In genomic region chr20:35307666-35308653, GRCh38 we compare ENCODE assay signal across 8 cellular contexts. TPM values are rescaled to one million over a fixed set of nuclear protein-coding genes. Genes with fewer than 3 reads are reported as not detected.
DNase-seq lines count a peak whose midpoint lies in the region; ATAC-seq and TF ChIP-seq lines count a peak whose summit lies in the region.

No MANE protein-coding gene starts in this region.

- no peak for DNase-seq in WTC11 (ENCODE audit: low spot score)
- peak; percentile 87 for DNase-seq in Right ventricle myocardium superior
- DNase-seq in stomach: peak; percentile 74
- no peak for DNase-seq in NCI-H1930 (lab: John Stamatoyannopoulos, UW)
- no peak for DNase-seq in NCI-H82 treated with DMSO at 0.1 percent for 48 hours (lab: John Stamatoyannopoulos, UW; ENCODE audit: unreplicated experiment)

- no peaks in the 10 kb centered on the region for H3K9me3 ChIP-seq in HEK293 (ENCODE audit: control insufficient read depth, insufficient read depth, low read depth, low read length)
- no peaks in the 10 kb centered on the region for H3K9me3 ChIP-seq in stomach

- WGBS in stomach, 5 donors: 44 to 65% (median 49%) methylated on average over 13 of the region's 13 CpGs

- H3K27me3 Mint-ChIP-seq in WTC11 (ENCODE audit: low read depth): no peaks in the 10 kb centered on the region; the same call in 1 of the 2 replicates

- intact Hi-C loops in Right ventricle myocardium superior (cut with DNase I) (no loop called here), stomach (cut with DNase I; ENCODE audit: low total_unique reads) (no loop called here)

- no peak for TF ChIP-seq CTCF in HEK293 (tag by site-specific recombination; IDR thresholded peaks at IDR 0.05)
- no peak for TF ChIP-seq CTCF in WTC11 (IDR thresholded peaks at IDR 0.05)
- no peak for TF ChIP-seq CTCF in stomach (IDR thresholded peaks at IDR 0.05)

- H3K4me1 ChIP-seq in HEK293 (ENCODE audit: control insufficient read depth, insufficient read depth, low read length) (peaks cover 9% of the 10 kb centered on the region), stomach (peaks cover 37 to 78% (median 49%) of the 10 kb centered on the region in 4 donors)

- H3K27me3 ChIP-seq in stomach: no peaks in the 10 kb centered on the region

- peaks cover 33% of the 10 kb centered on the region for H3K4me1 Mint-ChIP-seq in WTC11

- POLR2A ChIA-PET in HEK293 (lab: Yijun Ruan, JAX) (interaction anchor here (3.0 to 3.3 kb wide), 2 partner anchors 24 to 147 kb away, joined by 15 read pairs; partner anchors contain the start of genes CEP250 and EIF6), WTC11 (lab: Charles Lee) (no interaction called here)

- no peak for TF ChIP-seq EP300 in stomach (IDR thresholded peaks at IDR 0.05)

- H3K9me3 Mint-ChIP-seq in WTC11: no peaks in the 10 kb centered on the region

- no peak for TF ChIP-seq POLR2A in stomach (IDR thresholded peaks at IDR 0.05)

- H3K27ac ChIP-seq in HEK293 (ENCODE audit: extremely low read depth, low read depth, low read length): no peak overlapping the region
- H3K27ac ChIP-seq in stomach: peak overlapping the region in 4 of 5 donors; percentile 65 to 82 (median 74)

- no peak overlapping the region for H3K4me3 Mint-ChIP-seq in WTC11

- H3K36me3 Mint-ChIP-seq in WTC11: peaks cover 14% of the 10 kb centered on the region

- ATAC-seq in WTC11: no peak
- peak; percentile 81 for ATAC-seq in Right ventricle myocardium superior (ENCODE audit: poor library complexity)
- no peak for ATAC-seq in GM18868 (IDR thresholded peaks at IDR 0.05; ENCODE audit: unreplicated experiment)
- no peak for ATAC-seq in GM19035 (IDR thresholded peaks at IDR 0.05; ENCODE audit: unreplicated experiment)

- H3K4me3 ChIP-seq in HEK293 (ENCODE audit: low read depth, low read length): no peak overlapping the region
- H3K4me3 ChIP-seq in stomach: no peak overlapping the region

- H3K27ac Mint-ChIP-seq in WTC11: peak overlapping the region; percentile 92

- H3K36me3 ChIP-seq in HEK293 (ENCODE audit: control insufficient read depth in 2 of 2, insufficient read depth in 1 of 2, low read length in 2 of 2): peaks cover 0 to 11% of the 10 kb centered on the region in 2 experiments; a peak in 1 of 3 replicates
- H3K36me3 ChIP-seq in stomach: peaks cover 0 to 16% (median 12%) of the 10 kb centered on the region in 4 donors

- CTCF ChIA-PET in HEK293 (lab: Yijun Ruan, JAX): interaction anchor here (0.6 to 13.7 kb wide), 19 partner anchors 10 to 454 kb away, joined by 3 to 236 read pairs (median 4); partner anchors contain the start of gene GDF5
- CTCF ChIA-PET in WTC11 (lab: Charles Lee): interaction anchor here (0.6 to 8.0 kb wide), 23 partner anchors 9 to 465 kb away, joined by 3 to 102 read pairs (median 5); partner anchors contain the start of genes EDEM2, EIF6 and MMP24OS

TF ChIP-seq in HEK293, 187 proteins besides CTCF, POLR2A, EP300 and RAD21 (continues in another document):
- TF ChIP-seq ZNF600 (tag by site-specific recombination; IDR thresholded peaks at IDR 0.05): peak; percentile 74
- TF ChIP-seq ZNF571 (tag by site-specific recombination; IDR thresholded peaks at IDR 0.05): no peak
- no peak for TF ChIP-seq ZNF514 (tag by site-specific recombination; IDR thresholded peaks at IDR 0.05)
- TF ChIP-seq ZNF692 (tag by site-specific recombination; IDR thresholded peaks at IDR 0.05): no peak
- no peak for TF ChIP-seq ZXDB (tag by site-specific recombination; IDR thresholded peaks at IDR 0.05)
- TF ChIP-seq ZBTB11 (tag by site-specific recombination; conservative IDR thresholded peaks at IDR 0.05; ENCODE audit: low read depth): no peak
- TF ChIP-seq ZFP3 (tag by site-specific recombination; IDR thresholded peaks at IDR 0.05; ENCODE audit: low read depth): no peak

TF ChIP-seq in WTC11, 78 proteins besides CTCF, POLR2A, EP300 and RAD21:
- no peak for TF ChIP-seq MYBL2 (CRISPR knock-in tag; IDR thresholded peaks at IDR 0.05)
- no peak for TF ChIP-seq AR (CRISPR knock-in tag; IDR thresholded peaks at IDR 0.05)
- TF ChIP-seq GABPB1 (CRISPR knock-in tag; IDR thresholded peaks at IDR 0.05): no peak
- no peak for TF ChIP-seq JAZF1 (CRISPR knock-in tag; IDR thresholded peaks at IDR 0.05)
- TF ChIP-seq SMAD4 (CRISPR knock-in tag; IDR thresholded peaks at IDR 0.05): no peak
- no peak for TF ChIP-seq E2F5 (CRISPR knock-in tag; IDR thresholded peaks at IDR 0.05)
- no peak for TF ChIP-seq TEAD4 (CRISPR knock-in tag; IDR thresholded peaks at IDR 0.05)
- no peak for TF ChIP-seq NR2C2 (CRISPR knock-in tag; IDR thresholded peaks at IDR 0.05)
- no peak for TF ChIP-seq ZNF138 (CRISPR knock-in tag; conservative IDR thresholded peaks at IDR 0.05)
- TF ChIP-seq ZNF396 (CRISPR knock-in tag; IDR thresholded peaks at IDR 0.05; ENCODE audit: borderline replicate concordance): no peak
- no peak for TF ChIP-seq USF2 (CRISPR knock-in tag; IDR thresholded peaks at IDR 0.05)
- no peak for TF ChIP-seq ESRRA (CRISPR knock-in tag; IDR thresholded peaks at IDR 0.05; ENCODE audit: borderline replicate concordance)
- TF ChIP-seq SP1 (CRISPR knock-in tag; conservative IDR thresholded peaks at IDR 0.05): no peak
- TF ChIP-seq, protein P1, sequence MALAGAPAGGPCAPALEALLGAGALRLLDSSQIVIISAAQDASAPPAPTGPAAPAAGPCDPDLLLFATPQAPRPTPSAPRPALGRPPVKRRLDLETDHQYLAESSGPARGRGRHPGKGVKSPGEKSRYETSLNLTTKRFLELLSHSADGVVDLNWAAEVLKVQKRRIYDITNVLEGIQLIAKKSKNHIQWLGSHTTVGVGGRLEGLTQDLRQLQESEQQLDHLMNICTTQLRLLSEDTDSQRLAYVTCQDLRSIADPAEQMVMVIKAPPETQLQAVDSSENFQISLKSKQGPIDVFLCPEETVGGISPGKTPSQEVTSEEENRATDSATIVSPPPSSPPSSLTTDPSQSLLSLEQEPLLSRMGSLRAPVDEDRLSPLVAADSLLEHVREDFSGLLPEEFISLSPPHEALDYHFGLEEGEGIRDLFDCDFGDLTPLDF (CRISPR knock-in tag; IDR thresholded peaks at IDR 0.05): no peak
- no peak for TF ChIP-seq NFATC4 (CRISPR knock-in tag; IDR thresholded peaks at IDR 0.05)

RNA-seq across cellular contexts. Expression of gene FAM83C, which starts 15.7 kb away (rescaled TPM):
- not detected in 3 replicates for total RNA-seq in WTC11 (2021)
- not detected for total RNA-seq in Right ventricle myocardium superior
- total RNA-seq in stomach: not detected
- 1 to 10 TPM in 1 of 3 donors, not detected in 2; 6.5 TPM for polyA plus RNA-seq in stomach

RNA-seq across cellular contexts. Expression of gene EIF6, which starts 23.4 kb away (rescaled TPM):
- total RNA-seq in WTC11 (2021): 130 to 157 TPM (median 133 TPM) in 3 replicates
- 30.3 TPM for total RNA-seq in Right ventricle myocardium superior
- total RNA-seq in stomach: 10 to 100 TPM; 16.3 to 99.5 (median 88.9) TPM
- polyA plus RNA-seq in stomach: 100 to 1,000 TPM; 123 to 163 (median 163) TPM

RNA-seq across cellular contexts. Expression of gene MMP24OS, which starts 30.0 kb away (rescaled TPM):
- total RNA-seq in WTC11 (2021): 44.0 to 50.6 TPM (median 44.9 TPM) in 3 replicates
- 42.4 TPM for total RNA-seq in Right ventricle myocardium superior
- 10 to 100 TPM; 16.2 to 70.7 (median 37.9) TPM for total RNA-seq in stomach
- 10 to 100 TPM; 27.3 to 82.4 (median 58.3) TPM for polyA plus RNA-seq in stomach

Comparison
In these comparisons a context has a peak if more than half of its experiments do, and no peak if none do; other contexts are left out.
1. DNase-seq: peak in Right ventricle myocardium superior (single experiment) and stomach (single experiment); none in WTC11 (single experiment), NCI-H1930 (0 of 2) and NCI-H82 treated with DMSO at 0.1 percent for 48 hours (single experiment).